In the genomic region with DNA sequence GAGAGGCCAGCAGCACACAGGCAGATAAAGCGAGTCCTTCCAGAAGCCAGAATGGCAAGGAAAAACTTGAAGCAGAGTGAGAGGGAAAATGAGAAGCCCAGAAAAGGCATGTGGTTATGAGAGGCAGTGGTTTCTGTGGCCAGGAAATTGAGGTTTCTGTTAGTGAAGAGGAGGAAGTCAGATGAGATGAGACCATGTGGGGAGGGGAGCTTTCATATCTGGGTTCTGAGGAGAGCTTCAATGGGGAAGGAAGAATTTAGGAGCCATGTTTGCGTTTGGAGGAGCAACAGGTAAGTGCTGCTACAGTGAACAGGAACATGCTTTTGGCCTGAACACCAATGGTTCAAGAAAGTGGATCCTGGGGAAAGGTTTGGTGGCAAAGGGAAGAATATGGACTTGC, we compare ENCODE assay signal across 8 cellular contexts. TPM values are rescaled to one million over a fixed set of nuclear protein-coding genes. Genes with fewer than 3 reads are reported as not detected.
DNase-seq lines count a peak whose midpoint lies in the region; ATAC-seq and TF ChIP-seq lines count a peak whose summit lies in the region.

No MANE protein-coding gene starts in this region.

- H3K36me3 Mint-ChIP-seq in CD8-positive, alpha-beta T cell = no peaks in the 10 kb centered on the region
- no peaks in the 10 kb centered on the region for H3K36me3 Mint-ChIP-seq in effector memory CD8-positive, alpha-beta T cell (ENCODE audit: insufficient read depth)

- no peaks in the 10 kb centered on the region for H3K9me3 Mint-ChIP-seq in CD8-positive, alpha-beta T cell
- H3K9me3 Mint-ChIP-seq in effector memory CD8-positive, alpha-beta T cell = no peaks in the 10 kb centered on the region

- peaks cover 25% of the 10 kb centered on the region for H3K4me1 Mint-ChIP-seq in CD8-positive, alpha-beta T cell (ENCODE audit: low read depth)
- peaks cover 16 to 20% of the 10 kb centered on the region in 2 donors for H3K4me1 Mint-ChIP-seq in effector memory CD8-positive, alpha-beta T cell (ENCODE audit: low read depth in 2 of 2)

- DNase-seq in CD8-positive, alpha-beta T cell = peak in 3 of 7 experiments; percentile 31 to 61 (median 31)
- DNase-seq in NB4 (ENCODE audit: low read depth) (peak; percentile 92), HUDEP-2 (lab: John Stamatoyannopoulos, UW; ENCODE audit: unreplicated experiment in 76 of 76) (no peak), NCI-H774 (lab: John Stamatoyannopoulos, UW) (no peak), H7 (no peak)
- peak; percentile 5 to 29 (median 11) for DNase-seq in effector memory CD8-positive, alpha-beta T cell

- no peak for TF ChIP-seq CTCF in CD8-positive, alpha-beta T cell (IDR thresholded peaks at IDR 0.05)
- no peak for TF ChIP-seq CTCF in NB4 (IDR thresholded peaks at IDR 0.05; ENCODE audit: low read depth, low read length)

- CTCF ChIA-PET in CD8-positive, alpha-beta T cell (lab: Charles Lee) = interaction anchor here (1.5 kb wide), 1 partner anchor 9 kb away, joined by 3 read pairs; no protein-coding TSS in a partner anchor

- no peak for ATAC-seq in CD8-positive, alpha-beta T cell
- ATAC-seq in GM21390 (IDR thresholded peaks at IDR 0.05; ENCODE audit: unreplicated experiment) (peak; percentile 82), GM18873 (IDR thresholded peaks at IDR 0.05; ENCODE audit: low FRiP score, unreplicated experiment) (no peak)
- ATAC-seq in effector memory CD8-positive, alpha-beta T cell (replicated peaks) = peak; percentile 75

- intact Hi-C loops in CD8-positive, alpha-beta T cell (cut with DNase I, micrococcal nuclease) = no loop called here

- TF ChIP-seq POLR2A in NB4 (IDR thresholded peaks at IDR 0.05; ENCODE audit: extremely low read depth, insufficient read length) = no peak

- POLR2A ChIA-PET in CD8-positive, alpha-beta T cell (lab: Charles Lee) = interaction anchor here (1.4 kb wide), 1 partner anchor 10 kb away, joined by 6 read pairs; no protein-coding TSS in a partner anchor

- H3K27ac Mint-ChIP-seq in CD8-positive, alpha-beta T cell = no peak overlapping the region
- H3K27ac Mint-ChIP-seq in effector memory CD8-positive, alpha-beta T cell = no peak overlapping the region

- H3K36me3 ChIP-seq in CD8-positive, alpha-beta T cell (ENCODE audit: insufficient read depth, low read length) = no peaks in the 10 kb centered on the region
- H3K36me3 ChIP-seq in H7 (replicated peaks; ENCODE audit: control insufficient read depth, insufficient read depth, low read length) = no peaks in the 10 kb centered on the region

- no peaks in the 10 kb centered on the region for H3K27me3 ChIP-seq in CD8-positive, alpha-beta T cell (ENCODE audit: insufficient read depth, low read length)
- no peaks in the 10 kb centered on the region for H3K27me3 ChIP-seq in H7 (ENCODE audit: control insufficient read depth, insufficient read depth, low read length)

- peaks cover 52% of the 10 kb centered on the region for H3K27me3 Mint-ChIP-seq in CD8-positive, alpha-beta T cell (ENCODE audit: low read depth)
- H3K27me3 Mint-ChIP-seq in effector memory CD8-positive, alpha-beta T cell = peaks cover 23 to 33% of the 10 kb centered on the region in 2 donors

- no peak overlapping the region for H3K4me3 ChIP-seq in CD8-positive, alpha-beta T cell (ENCODE audit: low read depth, low read length)
- no peak overlapping the region for H3K4me3 ChIP-seq in NB4 (ENCODE audit: low read depth, low read length)
- no peak overlapping the region for H3K4me3 ChIP-seq in H7 (ENCODE audit: insufficient read depth, low read depth, low read length)

- H3K27ac ChIP-seq in CD8-positive, alpha-beta T cell (ENCODE audit: low read depth, low read length) = no peak overlapping the region

- H3K4me3 Mint-ChIP-seq in CD8-positive, alpha-beta T cell = peak overlapping the region; percentile 19
- H3K4me3 Mint-ChIP-seq in effector memory CD8-positive, alpha-beta T cell = peak overlapping the region; percentile 49 to 71

- H3K9me3 ChIP-seq in CD8-positive, alpha-beta T cell (ENCODE audit: low read length) = no peaks in the 10 kb centered on the region

- peaks cover 19% of the 10 kb centered on the region for H3K4me1 ChIP-seq in CD8-positive, alpha-beta T cell (ENCODE audit: insufficient read depth, low read length)

RNA-seq across cellular contexts. Expression of a gene that starts 6.1 kb away (rescaled TPM):
- not detected for total RNA-seq in CD8-positive, alpha-beta T cell
- not detected in 2 replicates for total RNA-seq in H7 (2014; rRNA removed; shearing (Covaris generic))

RNA-seq across cellular contexts. Expression of a gene that starts 41.6 kb away (rescaled TPM):
- total RNA-seq in CD8-positive, alpha-beta T cell = not detected
- total RNA-seq in H7 (2014; rRNA removed; shearing (Covaris generic)) = not detected in 2 replicates

Comparison
In these comparisons a context has a peak if more than half of its experiments do, and no peak if none do; other contexts are left out.
1. ATAC-seq: peak in GM21390 (single experiment) and effector memory CD8-positive, alpha-beta T cell (single experiment); none in CD8-positive, alpha-beta T cell (single experiment) and GM18873 (single experiment).
2. DNase-seq: peak in NB4 (single experiment) and effector memory CD8-positive, alpha-beta T cell (3 of 3); none in HUDEP-2 (0 of 76), NCI-H774 (single experiment) and H7 (single experiment).